ENCODE assay signal across 1 cellular context in the genomic region with DNA sequence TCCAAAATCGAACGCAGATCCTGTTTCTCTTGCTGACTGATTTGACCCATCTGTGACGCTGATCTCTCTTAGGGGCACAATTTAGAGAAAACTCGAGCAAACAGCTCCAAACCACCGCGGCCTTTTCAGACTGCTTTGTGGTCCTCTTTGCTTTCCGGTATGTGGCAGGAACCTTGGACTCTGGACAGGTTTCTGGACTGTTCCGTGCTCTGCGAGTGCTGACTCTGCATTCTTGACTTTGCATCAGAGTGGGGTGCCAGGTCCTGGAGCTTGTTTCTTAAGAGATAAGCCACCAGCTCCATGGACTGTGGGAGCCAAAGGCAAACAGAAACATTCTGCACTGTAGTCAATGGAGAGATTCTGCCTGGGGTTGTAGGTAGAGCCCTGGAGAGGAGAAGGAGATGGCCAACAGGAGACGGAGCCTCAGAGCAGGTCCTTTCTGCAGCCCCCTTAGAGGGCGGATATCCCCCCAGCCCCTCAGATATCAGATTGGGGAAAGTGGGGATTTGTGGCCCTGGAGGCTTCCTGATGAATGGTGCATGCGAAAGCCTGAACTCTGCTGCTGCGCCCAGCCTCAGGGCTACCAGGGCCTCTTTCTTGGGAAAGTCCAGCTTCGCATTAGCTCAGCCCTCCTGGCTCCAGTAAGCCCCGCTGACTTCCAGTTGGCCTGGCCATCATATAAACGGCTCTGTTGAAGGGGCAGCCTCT.
A peak's percentile ranks its signal among the peaks of the same experiment; 100 is the strongest.
TF ChIP-seq lines count a peak whose summit lies in the region.

No MANE protein-coding gene starts in this region.

TF ChIP-seq in HepG2, 621 proteins besides CTCF, POLR2A, EP300 and RAD21 (continued from another document):
- TF ChIP-seq ZNF234 (CRISPR knock-in tag; conservative IDR thresholded peaks at IDR 0.05) (no peak), MXD1 (CRISPR knock-in tag; IDR thresholded peaks at IDR 0.05) (peak; percentile 43; the same call in 1 of the 2 replicates), TOPORS (CRISPR knock-in tag; IDR thresholded peaks at IDR 0.05) (no peak), MED1 (CRISPR knock-in tag; IDR thresholded peaks at IDR 0.05) (peak; percentile 98), NFKBIZ (CRISPR knock-in tag; IDR thresholded peaks at IDR 0.05) (0 out of 2 replicates have a peak, but pooled peaks have one; percentile 70), ZNF512B (CRISPR knock-in tag; IDR thresholded peaks at IDR 0.05; ENCODE audit: borderline replicate concordance) (0 out of 2 replicates have a peak, but pooled peaks have one; percentile 37)
